Comparison of ENCODE assay signal across 25 cellular contexts in the genomic region with DNA sequence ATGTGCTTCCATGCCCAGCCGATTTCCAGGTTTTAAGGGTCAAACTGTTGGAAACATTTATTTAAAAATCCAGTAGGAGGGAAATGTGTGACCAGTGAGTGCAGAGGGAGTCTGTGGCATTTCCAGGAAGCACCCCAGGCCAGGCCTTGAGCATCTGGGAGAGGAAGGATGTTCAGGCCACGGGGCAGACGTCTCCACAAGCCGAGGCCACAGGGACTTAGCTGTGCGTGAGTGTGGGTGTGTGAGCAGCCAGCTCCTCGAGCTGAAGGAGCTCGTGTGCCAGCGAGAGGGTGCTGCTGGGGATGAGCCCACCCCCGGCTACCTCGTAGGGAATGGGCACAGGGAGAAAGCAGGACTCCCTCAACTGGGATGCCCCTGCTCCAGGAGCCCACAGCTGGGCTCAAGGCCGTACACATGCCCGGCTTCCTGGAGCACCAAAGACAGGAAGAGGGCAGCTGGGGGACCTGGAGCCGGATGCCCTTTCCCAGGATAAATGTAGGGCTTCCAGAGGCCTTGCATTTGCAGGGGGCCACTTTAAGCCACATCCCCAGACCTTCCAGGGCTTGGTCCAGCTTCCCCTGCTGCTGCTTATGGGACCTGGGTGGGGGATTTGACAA. TPM values are rescaled to one million over a fixed set of nuclear protein-coding genes. Genes with fewer than 3 reads are reported as not detected.
"Had no signal": no experiment of that assay in that cellular context is flagged by ENCODE, and none has a peak within 500 bp of the region (broad histone marks: within the 10 kb centered on the region; RNA-seq: fewer than 3 reads in every experiment).

No MANE protein-coding gene starts in this region.

- H3K36me3 Mint-ChIP-seq: IgD-negative memory B cell, T-cell had no signal

- H3K4me3 Mint-ChIP-seq: IgD-negative memory B cell; T-cell; T-helper 1 cell treated with Interleukin-12 subunit alpha and Interleukin-12 subunit beta and Interleukin-4 antibody, amounts not matched to agents 30 μg/mL and 1 μg/mL, for 36 hours had no signal

- DNase-seq: Kasumi-1, MM.1S, NCI-H1048, NCI-H1105, NCI-H1417, NCI-H1436 treated with DMSO at 0.1 percent for 48 hours, NCI-H1694, NCI-H187 treated with DMSO at 0.1 percent for 48 hours, NCI-H2029 treated with DMSO at 0.1 percent for 48 hours, NCI-H2171 treated with DMSO at 0.1 percent for 48 hours, NCI-H524, NCI-H526 treated with DMSO at 0.1 percent for 48 hours, NCI-H748 treated with DMSO at 0.1 percent for 48 hours, Right ventricle myocardium superior, RPMI8226, SIG-M5, SW 1271, T-cell had no signal

- ATAC-seq: HepG2, K562, T-cell had no signal

- H3K27ac Mint-ChIP-seq: IgD-negative memory B cell; T-cell; T-helper 1 cell treated with Interleukin-12 subunit alpha and Interleukin-12 subunit beta and Interleukin-4 antibody, amounts not matched to agents 30 μg/mL and 1 μg/mL, for 36 hours had no signal

- H3K36me3 ChIP-seq: SJSA1 had no signal

- FAIRE-seq: HepG2, K562, RCC 7860 had no signal

- H3K4me1 Mint-ChIP-seq: IgD-negative memory B cell, T-cell had no signal

- H3K9me3 Mint-ChIP-seq: IgD-negative memory B cell; T-cell; T-helper 1 cell treated with Interleukin-12 subunit alpha and Interleukin-12 subunit beta and Interleukin-4 antibody, amounts not matched to agents 30 μg/mL and 1 μg/mL, for 36 hours had no signal

- H3K4me3 ChIP-seq: K562, SJSA1, SK-N-MC had no signal

RNA-seq across cellular contexts. Expression of gene NPTX1, which starts 12.5 kb away (rescaled TPM):
- total RNA-seq: HepG2, Right ventricle myocardium superior had no signal
